Comparison of ENCODE assay signal across 10 cellular contexts in genomic region chr1:152312169-152312568, GRCh38. TPM values are rescaled to one million over a fixed set of nuclear protein-coding genes. Genes with fewer than 3 reads are reported as not detected.
"Had no signal": no experiment of that assay in that cellular context is flagged by ENCODE, and none has a peak within 500 bp of the region (broad histone marks: within the 10 kb centered on the region; RNA-seq: fewer than 3 reads in every experiment).

No MANE protein-coding gene starts in this region.

RNA-seq across cellular contexts. Expression of gene FLG, which starts 12.9 kb away (rescaled TPM):
- total RNA-seq: subcutaneous adipose tissue, tibial nerve, transverse colon, upper lobe of left lung, upper lobe of right lung, ureter had no signal

RNA-seq across cellular contexts. Expression of gene FLG2, which starts 47.6 kb away (rescaled TPM):
- total RNA-seq: thyroid gland, tibial nerve, transverse colon, upper lobe of left lung, upper lobe of right lung, ureter, urinary bladder, uterus, vagina had no signal
